Comparison of ENCODE assay signal across 8 cellular contexts in the genomic region with DNA sequence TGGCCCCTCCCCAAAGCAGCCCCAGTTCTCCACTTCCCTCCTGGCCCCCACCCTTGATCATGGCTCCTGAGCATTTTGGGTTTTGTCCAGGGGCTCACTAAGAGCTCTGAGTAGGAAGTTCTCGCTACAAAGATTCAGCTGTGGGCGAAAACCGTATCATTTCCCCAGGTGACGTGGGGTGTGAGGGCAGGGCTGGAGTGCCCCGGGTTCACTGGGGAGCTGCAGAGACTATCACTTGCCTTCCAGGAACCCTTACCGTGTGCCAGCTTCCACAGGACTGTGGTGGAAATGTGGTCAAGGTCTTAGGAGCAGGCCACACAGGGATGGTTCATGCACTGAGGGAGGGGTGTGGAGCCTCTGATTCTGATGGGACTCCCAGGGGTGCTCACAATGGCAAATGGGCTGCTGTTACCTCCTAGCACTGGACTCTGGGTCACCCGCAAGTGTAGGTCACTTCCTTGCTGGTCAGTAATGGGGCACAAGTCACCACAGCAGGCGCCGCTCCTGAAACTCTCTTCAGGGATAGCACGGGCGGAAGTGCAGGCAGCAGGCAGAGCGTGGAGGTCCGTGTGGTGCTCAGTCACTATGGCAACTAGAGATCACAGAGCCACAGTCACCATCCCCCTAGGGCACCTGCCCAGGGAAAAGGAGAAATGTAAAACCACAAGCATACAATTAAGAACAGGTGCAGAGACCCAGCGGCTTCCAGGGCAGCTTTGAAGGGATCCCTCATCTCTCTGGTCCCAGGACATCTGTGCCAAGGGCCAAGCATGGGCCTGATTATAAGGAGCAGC. TPM values are rescaled to one million over a fixed set of nuclear protein-coding genes. Genes with fewer than 3 reads are reported as not detected.
DNase-seq lines count a peak whose midpoint lies in the region; ATAC-seq, FAIRE-seq and TF ChIP-seq lines count a peak whose summit lies in the region.

No MANE protein-coding gene starts in this region.

- intact Hi-C loops in sciatic nerve (cut with DNase I) = no loop called here

- DNase-seq in GM12892 (ENCODE audit: insufficient read length) = no peak
- DNase-seq in NCI-H146 (lab: John Stamatoyannopoulos, UW) = peak; percentile 95
- DNase-seq in activated T-cell treated with anti-CD3 and anti-CD28 coated beads for 1 hour (ENCODE audit: low read depth) = peak; percentile 20
- peak; percentile 30 for DNase-seq in sciatic nerve (ENCODE audit: low spot score)
- no peak for DNase-seq in GM03348 (ENCODE audit: low spot score)
- DNase-seq in OCI-M1 (lab: John Stamatoyannopoulos, UW) = no peak
- DNase-seq in epidermal melanocyte (ENCODE audit: insufficient read length, low spot score) = no peak

- peak; percentile 93 for FAIRE-seq in GM12892 (lab: Jason Lieb, UNC)

- TF ChIP-seq POLR2A in GM12892 (IDR thresholded peaks at IDR 0.05; ENCODE audit: low read depth, low read length) = no peak

- ATAC-seq in GM21723 (IDR thresholded peaks at IDR 0.05; ENCODE audit: unreplicated experiment) (peak; percentile 58), sciatic nerve (no peak)

RNA-seq across cellular contexts. Expression of a gene that starts 35.4 kb away (rescaled TPM):
- 1.9 TPM for polyA plus RNA-seq in GM12892 (2012; ENCODE audit: missing spikeins)
- total RNA-seq in sciatic nerve = 0.58 TPM

RNA-seq across cellular contexts. Expression of a gene that starts 53.1 kb away (rescaled TPM):
- polyA plus RNA-seq in GM12892 (2012; ENCODE audit: missing spikeins) = 15.2 TPM
- 7.4 TPM for total RNA-seq in sciatic nerve

RNA-seq across cellular contexts. Expression of a gene that starts 56.9 kb away (rescaled TPM):
- 0.13 TPM for polyA plus RNA-seq in GM12892 (2012; ENCODE audit: missing spikeins)
- 0.71 TPM for total RNA-seq in sciatic nerve

Comparison
In these comparisons a context has a peak if more than half of its experiments do, and no peak if none do; other contexts are left out.
1. DNase-seq: peak in NCI-H146 (single experiment), activated T-cell treated with anti-CD3 and anti-CD28 coated beads for 1 hour (single experiment) and sciatic nerve (single experiment); none in GM12892 (single experiment), GM03348 (single experiment), OCI-M1 (single experiment) and epidermal melanocyte (single experiment).